ENCODE assay signal across 9 cellular contexts in genomic region chr19:18657590-18658365, GRCh38. TPM values are rescaled to one million over a fixed set of nuclear protein-coding genes. Genes with fewer than 3 reads are reported as not detected.
DNase-seq lines count a peak whose midpoint lies in the region; ATAC-seq and TF ChIP-seq lines count a peak whose summit lies in the region.
"Had no signal": no experiment of that assay in that cellular context is flagged by ENCODE, and none has a peak within 500 bp of the region (broad histone marks: within the 10 kb centered on the region; RNA-seq: fewer than 3 reads in every experiment).

No MANE protein-coding gene starts in this region.

- ATAC-seq in GM21390 (IDR thresholded peaks at IDR 0.05; ENCODE audit: unreplicated experiment), result no peak

- H3K27ac ChIP-seq in BLaER1, result peak overlapping the region; percentile 74; the same call in 1 of the 2 replicates
- H3K27ac ChIP-seq in endodermal cell (ENCODE audit: low read depth, low read length), result peak overlapping the region; percentile 75
- no peak overlapping the region for H3K27ac ChIP-seq in neural cell (ENCODE audit: low read length)

- H3K9me2 ChIP-seq in neural cell (ENCODE audit: insufficient read depth, low read length), result no peaks in the 10 kb centered on the region

- in situ Hi-C loops in KBM-7 (cut with MboI; ENCODE audit: low pct_unique_long_range_greater_than_20kb, low sequenced_read_pairs), result no loop called here

- H3K4me1 ChIP-seq in BLaER1 (peaks cover 74% of the 10 kb centered on the region), endodermal cell (ENCODE audit: control insufficient read depth, insufficient read depth, low read length) (no peaks in the 10 kb centered on the region)

- H3K9ac ChIP-seq in BLaER1 (0 out of 2 replicates have a peak overlapping the region, but pooled peaks have one; percentile 67), endodermal cell (ENCODE audit: extremely low read depth, low read length, poor library complexity, severe bottlenecking) (no peak overlapping the region), neural cell (ENCODE audit: low read length) (peak overlapping the region; percentile 12)

- WGBS in endodermal cell (ENCODE audit: insufficient coverage in 1 of 2, insufficient read length in 1 of 2), 2 experiments, result 27 to 74% methylated on average over 2 to 20 of the region's 20 CpGs

- TF ChIP-seq RAD21 in neural cell (conservative IDR thresholded peaks at IDR 0.05), result no peak

- H3K27me3 ChIP-seq in BLaER1, result no peaks in the 10 kb centered on the region
- no peaks in the 10 kb centered on the region for H3K27me3 ChIP-seq in endodermal cell (ENCODE audit: control insufficient read depth, insufficient read depth, low read length, poor library complexity, severe bottlenecking)
- no peaks in the 10 kb centered on the region for H3K27me3 ChIP-seq in neural cell (ENCODE audit: insufficient read depth, low read depth, low read length)

- no peaks in the 10 kb centered on the region for H3K27me3 Mint-ChIP-seq in endodermal cell (ENCODE audit: insufficient read depth)

- H3K36me3 ChIP-seq in BLaER1 (no peaks in the 10 kb centered on the region; the same call in 1 of the 2 replicates), endodermal cell (ENCODE audit: control insufficient read depth, insufficient read depth, low read length) (no peaks in the 10 kb centered on the region), neural cell (ENCODE audit: insufficient read depth, low read length) (no peaks in the 10 kb centered on the region)

- no peaks in the 10 kb centered on the region for H3K36me3 Mint-ChIP-seq in endodermal cell (ENCODE audit: low read depth)

- H3K4me2 ChIP-seq in BLaER1 (peak overlapping the region; percentile 89), neural cell (ENCODE audit: low read length) (no peak overlapping the region)

- TF ChIP-seq EP300 in neural cell (conservative IDR thresholded peaks at IDR 0.05; ENCODE audit: poor library complexity, severe bottlenecking), result no peak

- H4K20me1 ChIP-seq in BLaER1, result peaks cover 84% of the 10 kb centered on the region
- no peaks in the 10 kb centered on the region for H4K20me1 ChIP-seq in neural cell (ENCODE audit: insufficient read depth)

- TF ChIP-seq CTCF in endodermal cell (conservative IDR thresholded peaks at IDR 0.05) (no peak), neural cell (IDR thresholded peaks at IDR 0.05; ENCODE audit: poor library complexity, severe bottlenecking) (no peak)

- H3F3A ChIP-seq in neural cell (ENCODE audit: insufficient read depth, low read length, poor library complexity, severe bottlenecking), result no peaks in the 10 kb centered on the region

- no peak overlapping the region for H3K4me3 Mint-ChIP-seq in endodermal cell

- H3K9me3 Mint-ChIP-seq in endodermal cell, result no peaks in the 10 kb centered on the region

- H3K4me3 ChIP-seq in BLaER1 (peak overlapping the region; percentile 36; the same call in 1 of the 2 replicates), endodermal cell (ENCODE audit: low read length) (no peak overlapping the region), neural cell (ENCODE audit: low read length) (no peak overlapping the region)

- H3K4me1 Mint-ChIP-seq in endodermal cell, result no peaks in the 10 kb centered on the region

- no peak overlapping the region for H2AFZ ChIP-seq in neural cell (ENCODE audit: low read depth, low read length)

- H3K27ac Mint-ChIP-seq in endodermal cell, result peak overlapping the region; percentile 26

- H3K9me3 ChIP-seq in BLaER1 (no peaks in the 10 kb centered on the region), endodermal cell (ENCODE audit: control insufficient read depth, low read length) (no peaks in the 10 kb centered on the region), neural cell (ENCODE audit: low read length) (no peaks in the 10 kb centered on the region)

- peaks cover 4% of the 10 kb centered on the region for H3K79me2 ChIP-seq in neural cell (replicated peaks; ENCODE audit: insufficient read depth, low read length)

- DNase-seq in KBM-7 (peak; percentile 19), endodermal cell (peak; percentile 74), NCI-H2196 treated with DMSO at 0.1 percent for 48 hours (lab: John Stamatoyannopoulos, UW; ENCODE audit: unreplicated experiment) (no peak), GM19238 (ENCODE audit: insufficient read length, low spot score) (no peak)
- no peak for DNase-seq in activated CD8-positive, alpha-beta memory T cell treated with anti-CD3 and anti-CD28 coated beads, Interleukin-2, amount 50 U/mL, for 48 hours
- DNase-seq: activated CD4-positive, alpha-beta T cell treated with anti-CD3 and anti-CD28 coated beads for 4 hours had no signal

TF ChIP-seq in neural cell, 6 proteins besides CTCF, POLR2A, EP300 and RAD21:
- TF ChIP-seq POLR2AphosphoS5 (IDR thresholded peaks at IDR 0.05) (no peak), MXI1 (conservative IDR thresholded peaks at IDR 0.05; ENCODE audit: poor library complexity, severe bottlenecking) (no peak), EZH2 (IDR thresholded peaks at IDR 0.05; ENCODE audit: borderline replicate concordance, insufficient read depth, low read length, poor library complexity, severe bottlenecking) (no peak), TAF1 (IDR thresholded peaks at IDR 0.05; ENCODE audit: low read depth) (no peak), REST (IDR thresholded peaks at IDR 0.05; ENCODE audit: borderline replicate concordance) (no peak), SMC3 (conservative IDR thresholded peaks at IDR 0.05; ENCODE audit: poor library complexity) (no peak)

RNA-seq across cellular contexts. Expression of gene KLHL26, which starts 20.9 kb away (rescaled TPM):
- total RNA-seq in endodermal cell, result 10 to 100 TPM in 1 of 2 donors, 1 to 10 TPM in 1; 9.4 to 11.2 TPM
- 5.7 TPM for polyA plus RNA-seq in endodermal cell (2013, experiment 1 of 2)
- 5.3 TPM for polyA plus RNA-seq in endodermal cell (2013, experiment 2 of 2)
- polyA plus RNA-seq in neural cell, result 4.7 and 8.0 TPM in 2 replicates
- polyA minus RNA-seq in neural cell, result 14.6 TPM in 2 replicates

RNA-seq across cellular contexts. Expression of gene CRTC1, which starts 25.7 kb away (rescaled TPM):
- 10 to 100 TPM; 26.6 to 29.7 TPM for total RNA-seq in endodermal cell
- 20.4 TPM for polyA plus RNA-seq in endodermal cell (2013, experiment 1 of 2)
- polyA plus RNA-seq in endodermal cell (2013, experiment 2 of 2), result 17.5 TPM
- 10.4 and 14.4 TPM in 2 replicates for polyA plus RNA-seq in neural cell
- polyA minus RNA-seq in neural cell, result 14.0 and 14.4 TPM in 2 replicates

RNA-seq across cellular contexts. Expression of gene TMEM59L, which starts 45.1 kb away (rescaled TPM):
- 1 to 10 TPM; 5.0 to 7.2 TPM for total RNA-seq in endodermal cell
- 14.1 TPM for polyA plus RNA-seq in endodermal cell (2013, experiment 1 of 2)
- polyA plus RNA-seq in endodermal cell (2013, experiment 2 of 2), result 12.5 TPM
- 138 and 173 TPM in 2 replicates for polyA plus RNA-seq in neural cell
- 39.4 and 42.1 TPM in 2 replicates for polyA minus RNA-seq in neural cell

RNA-seq across cellular contexts. Expression of gene CRLF1, which starts 51.2 kb away (rescaled TPM):
- total RNA-seq in endodermal cell, result 10 to 100 TPM; 10.4 to 10.5 TPM
- 9.9 TPM for polyA plus RNA-seq in endodermal cell (2013, experiment 1 of 2)
- polyA plus RNA-seq in endodermal cell (2013, experiment 2 of 2), result 11.0 TPM
- polyA plus RNA-seq in neural cell, result 3.3 and 14.2 TPM in 2 replicates
- polyA minus RNA-seq in neural cell, result not detected in 2 replicates

Comparison
In these comparisons a context has a peak if more than half of its experiments do, and no peak if none do; other contexts are left out.
1. DNase-seq: peak in KBM-7 (single experiment) and endodermal cell (single experiment); none in activated CD8-positive, alpha-beta memory T cell treated with anti-CD3 and anti-CD28 coated beads, Interleukin-2, amount 50 U/mL, for 48 hours (single experiment), NCI-H2196 treated with DMSO at 0.1 percent for 48 hours (single experiment) and GM19238 (single experiment).